1 cellular context compared by ENCODE assay signal in the genomic region with DNA sequence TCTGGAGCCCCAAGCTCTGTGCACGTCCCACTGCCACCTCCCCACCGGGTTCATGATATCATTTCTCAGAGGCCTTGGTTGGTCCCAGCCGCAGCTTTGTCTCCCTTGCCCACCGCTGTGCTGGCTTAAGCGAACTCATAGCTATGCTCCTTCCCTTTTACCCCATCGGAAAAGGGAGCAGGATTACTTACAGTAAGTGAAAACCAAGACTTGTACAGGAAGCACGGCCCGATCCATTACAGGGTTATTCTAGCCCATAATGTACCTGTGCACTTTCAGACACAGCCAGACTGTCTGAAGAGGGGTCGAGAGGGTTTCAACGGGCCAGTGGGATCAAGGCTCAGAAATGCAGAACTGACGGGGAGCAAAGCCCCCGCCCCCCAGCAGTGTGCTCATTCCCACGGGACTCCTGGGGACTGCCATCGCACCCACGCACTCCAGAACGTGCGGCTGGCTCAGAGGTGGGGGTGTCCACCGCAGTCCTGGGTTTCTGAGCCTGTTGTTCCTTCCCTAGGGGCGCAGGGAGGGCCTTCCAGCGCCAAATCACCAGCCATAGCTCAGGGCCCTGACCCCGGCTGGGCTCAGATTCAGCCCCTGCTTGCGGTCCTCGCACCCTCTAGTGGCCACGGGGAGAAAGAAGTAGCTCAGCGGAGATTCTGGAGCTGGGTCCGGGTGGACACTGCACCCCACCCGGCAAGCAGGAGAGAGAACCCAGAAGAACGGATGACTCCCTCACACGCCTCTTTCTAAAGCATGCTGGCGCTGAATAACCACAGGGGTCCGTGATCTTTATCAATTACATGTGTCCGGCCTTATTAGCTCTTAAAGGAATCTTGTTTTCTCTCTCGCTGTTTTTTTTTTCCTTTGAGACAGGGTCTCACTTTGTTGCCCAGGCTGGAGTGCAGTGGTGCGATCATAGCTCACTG.
TF ChIP-seq lines count a peak whose summit lies in the region.

No MANE protein-coding gene starts in this region.

TF ChIP-seq in HepG2, 621 proteins besides CTCF, POLR2A, EP300 and RAD21 (continued from another document and continues in another):
- TF ChIP-seq, protein P1, sequence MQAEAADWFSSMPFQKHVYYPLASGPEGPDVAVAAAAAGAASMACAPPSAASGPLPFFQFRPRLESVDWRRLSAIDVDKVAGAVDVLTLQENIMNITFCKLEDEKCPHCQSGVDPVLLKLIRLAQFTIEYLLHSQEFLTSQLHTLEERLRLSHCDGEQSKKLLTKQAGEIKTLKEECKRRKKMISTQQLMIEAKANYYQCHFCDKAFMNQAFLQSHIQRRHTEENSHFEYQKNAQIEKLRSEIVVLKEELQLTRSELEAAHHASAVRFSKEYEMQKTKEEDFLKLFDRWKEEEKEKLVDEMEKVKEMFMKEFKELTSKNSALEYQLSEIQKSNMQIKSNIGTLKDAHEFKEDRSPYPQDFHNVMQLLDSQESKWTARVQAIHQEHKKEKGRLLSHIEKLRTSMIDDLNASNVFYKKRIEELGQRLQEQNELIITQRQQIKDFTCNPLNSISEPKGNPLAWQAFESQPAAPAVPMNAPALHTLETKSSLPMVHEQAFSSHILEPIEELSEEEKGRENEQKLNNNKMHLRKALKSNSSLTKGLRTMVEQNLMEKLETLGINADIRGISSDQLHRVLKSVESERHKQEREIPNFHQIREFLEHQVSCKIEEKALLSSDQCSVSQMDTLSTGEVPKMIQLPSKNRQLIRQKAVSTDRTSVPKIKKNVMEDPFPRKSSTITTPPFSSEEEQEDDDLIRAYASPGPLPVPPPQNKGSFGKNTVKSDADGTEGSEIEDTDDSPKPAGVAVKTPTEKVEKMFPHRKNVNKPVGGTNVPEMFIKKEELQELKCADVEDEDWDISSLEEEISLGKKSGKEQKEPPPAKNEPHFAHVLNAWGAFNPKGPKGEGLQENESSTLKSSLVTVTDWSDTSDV (CRISPR knock-in tag; IDR thresholded peaks at IDR 0.05) = no peak; the same call in 1 of the 2 replicates
- TF ChIP-seq, protein P2, sequence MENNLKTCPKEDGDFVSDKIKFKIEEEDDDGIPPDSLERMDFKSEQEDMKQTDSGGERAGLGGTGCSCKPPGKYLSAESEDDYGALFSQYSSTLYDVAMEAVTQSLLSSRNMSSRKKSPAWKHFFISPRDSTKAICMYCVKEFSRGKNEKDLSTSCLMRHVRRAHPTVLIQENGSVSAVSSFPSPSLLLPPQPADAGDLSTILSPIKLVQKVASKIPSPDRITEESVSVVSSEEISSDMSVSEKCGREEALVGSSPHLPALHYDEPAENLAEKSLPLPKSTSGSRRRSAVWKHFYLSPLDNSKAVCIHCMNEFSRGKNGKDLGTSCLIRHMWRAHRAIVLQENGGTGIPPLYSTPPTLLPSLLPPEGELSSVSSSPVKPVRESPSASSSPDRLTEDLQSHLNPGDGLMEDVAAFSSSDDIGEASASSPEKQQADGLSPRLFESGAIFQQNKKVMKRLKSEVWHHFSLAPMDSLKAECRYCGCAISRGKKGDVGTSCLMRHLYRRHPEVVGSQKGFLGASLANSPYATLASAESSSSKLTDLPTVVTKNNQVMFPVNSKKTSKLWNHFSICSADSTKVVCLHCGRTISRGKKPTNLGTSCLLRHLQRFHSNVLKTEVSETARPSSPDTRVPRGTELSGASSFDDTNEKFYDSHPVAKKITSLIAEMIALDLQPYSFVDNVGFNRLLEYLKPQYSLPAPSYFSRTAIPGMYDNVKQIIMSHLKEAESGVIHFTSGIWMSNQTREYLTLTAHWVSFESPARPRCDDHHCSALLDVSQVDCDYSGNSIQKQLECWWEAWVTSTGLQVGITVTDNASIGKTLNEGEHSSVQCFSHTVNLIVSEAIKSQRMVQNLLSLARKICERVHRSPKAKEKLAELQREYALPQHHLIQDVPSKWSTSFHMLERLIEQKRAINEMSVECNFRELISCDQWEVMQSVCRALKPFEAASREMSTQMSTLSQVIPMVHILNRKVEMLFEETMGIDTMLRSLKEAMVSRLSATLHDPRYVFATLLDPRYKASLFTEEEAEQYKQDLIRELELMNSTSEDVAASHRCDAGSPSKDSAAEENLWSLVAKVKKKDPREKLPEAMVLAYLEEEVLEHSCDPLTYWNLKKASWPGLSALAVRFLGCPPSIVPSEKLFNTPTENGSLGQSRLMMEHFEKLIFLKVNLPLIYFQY (CRISPR knock-in tag; IDR thresholded peaks at IDR 0.05; ENCODE audit: borderline replicate concordance) = peak; percentile 77; the same call in 1 of the 2 replicates
- TF ChIP-seq GFI1 (CRISPR knock-in tag; IDR thresholded peaks at IDR 0.05; ENCODE audit: borderline replicate concordance) (peak; percentile 87), KLF9 (CRISPR knock-in tag; IDR thresholded peaks at IDR 0.05; ENCODE audit: low read depth) (no peak), U2AF2 (IDR thresholded peaks at IDR 0.05; ENCODE audit: low read depth, low read length) (no peak), FOXC1 (CRISPR knock-in tag; IDR thresholded peaks at IDR 0.05; ENCODE audit: borderline replicate concordance) (peak; percentile 89), NFIB (CRISPR knock-in tag; IDR thresholded peaks at IDR 0.05; ENCODE audit: borderline replicate concordance) (no peak), ZNF766 (CRISPR knock-in tag; IDR thresholded peaks at IDR 0.05; ENCODE audit: borderline replicate concordance) (peak; percentile 49; the same call in 1 of the 2 replicates), HOXD1 (CRISPR knock-in tag; IDR thresholded peaks at IDR 0.05) (peak; percentile 72), ZNF3 (CRISPR knock-in tag; IDR thresholded peaks at IDR 0.05) (no peak; the same call in 1 of the 2 replicates), ZNF557 (CRISPR knock-in tag; IDR thresholded peaks at IDR 0.05) (no peak), MZF1 (CRISPR knock-in tag; IDR thresholded peaks at IDR 0.05; ENCODE audit: borderline replicate concordance) (no peak; the same call in 1 of the 2 replicates), U2AF1 (optimal IDR thresholded peaks at IDR 0.05; ENCODE audit: low read depth, low read length) (no peak), ZNF746 (CRISPR knock-in tag; IDR thresholded peaks at IDR 0.05) (peak; percentile 53), FOXM1 (CRISPR knock-in tag; IDR thresholded peaks at IDR 0.05) (no peak), ELF1 (CRISPR knock-in tag; IDR thresholded peaks at IDR 0.05) (peak; percentile 42; the same call in 1 of the 2 replicates), ZBTB1 (CRISPR knock-in tag; IDR thresholded peaks at IDR 0.05; ENCODE audit: borderline replicate concordance) (no peak), KDM3A (CRISPR knock-in tag; IDR thresholded peaks at IDR 0.05; ENCODE audit: low read depth) (peak; percentile 94; the same call in 1 of the 2 replicates), TBP (CRISPR knock-in tag; IDR thresholded peaks at IDR 0.05) (no peak), HNRNPH1 (optimal IDR thresholded peaks at IDR 0.05; ENCODE audit: low read depth, low read length) (no peak), RXRB (CRISPR knock-in tag; IDR thresholded peaks at IDR 0.05; ENCODE audit: borderline replicate concordance) (peak; percentile 90)
- TF ChIP-seq, protein P3, sequence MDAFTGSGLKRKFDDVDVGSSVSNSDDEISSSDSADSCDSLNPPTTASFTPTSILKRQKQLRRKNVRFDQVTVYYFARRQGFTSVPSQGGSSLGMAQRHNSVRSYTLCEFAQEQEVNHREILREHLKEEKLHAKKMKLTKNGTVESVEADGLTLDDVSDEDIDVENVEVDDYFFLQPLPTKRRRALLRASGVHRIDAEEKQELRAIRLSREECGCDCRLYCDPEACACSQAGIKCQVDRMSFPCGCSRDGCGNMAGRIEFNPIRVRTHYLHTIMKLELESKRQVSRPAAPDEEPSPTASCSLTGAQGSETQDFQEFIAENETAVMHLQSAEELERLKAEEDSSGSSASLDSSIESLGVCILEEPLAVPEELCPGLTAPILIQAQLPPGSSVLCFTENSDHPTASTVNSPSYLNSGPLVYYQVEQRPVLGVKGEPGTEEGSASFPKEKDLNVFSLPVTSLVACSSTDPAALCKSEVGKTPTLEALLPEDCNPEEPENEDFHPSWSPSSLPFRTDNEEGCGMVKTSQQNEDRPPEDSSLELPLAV (CRISPR knock-in tag; conservative IDR thresholded peaks at IDR 0.05; ENCODE audit: low read depth) = no peak
- TF ChIP-seq, protein P4, sequence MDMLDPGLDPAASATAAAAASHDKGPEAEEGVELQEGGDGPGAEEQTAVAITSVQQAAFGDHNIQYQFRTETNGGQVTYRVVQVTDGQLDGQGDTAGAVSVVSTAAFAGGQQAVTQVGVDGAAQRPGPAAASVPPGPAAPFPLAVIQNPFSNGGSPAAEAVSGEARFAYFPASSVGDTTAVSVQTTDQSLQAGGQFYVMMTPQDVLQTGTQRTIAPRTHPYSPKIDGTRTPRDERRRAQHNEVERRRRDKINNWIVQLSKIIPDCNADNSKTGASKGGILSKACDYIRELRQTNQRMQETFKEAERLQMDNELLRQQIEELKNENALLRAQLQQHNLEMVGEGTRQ (IDR thresholded peaks at IDR 0.05; ENCODE audit: low read depth, low read length) = no peak
- TF ChIP-seq, protein P4 (CRISPR knock-in tag; IDR thresholded peaks at IDR 0.05; ENCODE audit: borderline replicate concordance) = no peak
- TF ChIP-seq, protein P5, sequence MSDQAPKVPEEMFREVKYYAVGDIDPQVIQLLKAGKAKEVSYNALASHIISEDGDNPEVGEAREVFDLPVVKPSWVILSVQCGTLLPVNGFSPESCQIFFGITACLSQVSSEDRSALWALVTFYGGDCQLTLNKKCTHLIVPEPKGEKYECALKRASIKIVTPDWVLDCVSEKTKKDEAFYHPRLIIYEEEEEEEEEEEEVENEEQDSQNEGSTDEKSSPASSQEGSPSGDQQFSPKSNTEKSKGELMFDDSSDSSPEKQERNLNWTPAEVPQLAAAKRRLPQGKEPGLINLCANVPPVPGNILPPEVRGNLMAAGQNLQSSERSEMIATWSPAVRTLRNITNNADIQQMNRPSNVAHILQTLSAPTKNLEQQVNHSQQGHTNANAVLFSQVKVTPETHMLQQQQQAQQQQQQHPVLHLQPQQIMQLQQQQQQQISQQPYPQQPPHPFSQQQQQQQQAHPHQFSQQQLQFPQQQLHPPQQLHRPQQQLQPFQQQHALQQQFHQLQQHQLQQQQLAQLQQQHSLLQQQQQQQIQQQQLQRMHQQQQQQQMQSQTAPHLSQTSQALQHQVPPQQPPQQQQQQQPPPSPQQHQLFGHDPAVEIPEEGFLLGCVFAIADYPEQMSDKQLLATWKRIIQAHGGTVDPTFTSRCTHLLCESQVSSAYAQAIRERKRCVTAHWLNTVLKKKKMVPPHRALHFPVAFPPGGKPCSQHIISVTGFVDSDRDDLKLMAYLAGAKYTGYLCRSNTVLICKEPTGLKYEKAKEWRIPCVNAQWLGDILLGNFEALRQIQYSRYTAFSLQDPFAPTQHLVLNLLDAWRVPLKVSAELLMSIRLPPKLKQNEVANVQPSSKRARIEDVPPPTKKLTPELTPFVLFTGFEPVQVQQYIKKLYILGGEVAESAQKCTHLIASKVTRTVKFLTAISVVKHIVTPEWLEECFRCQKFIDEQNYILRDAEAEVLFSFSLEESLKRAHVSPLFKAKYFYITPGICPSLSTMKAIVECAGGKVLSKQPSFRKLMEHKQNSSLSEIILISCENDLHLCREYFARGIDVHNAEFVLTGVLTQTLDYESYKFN (CRISPR knock-in tag; conservative IDR thresholded peaks at IDR 0.05) = peak; percentile 36; the same call in 1 of the 2 replicates
- TF ChIP-seq, protein P6, sequence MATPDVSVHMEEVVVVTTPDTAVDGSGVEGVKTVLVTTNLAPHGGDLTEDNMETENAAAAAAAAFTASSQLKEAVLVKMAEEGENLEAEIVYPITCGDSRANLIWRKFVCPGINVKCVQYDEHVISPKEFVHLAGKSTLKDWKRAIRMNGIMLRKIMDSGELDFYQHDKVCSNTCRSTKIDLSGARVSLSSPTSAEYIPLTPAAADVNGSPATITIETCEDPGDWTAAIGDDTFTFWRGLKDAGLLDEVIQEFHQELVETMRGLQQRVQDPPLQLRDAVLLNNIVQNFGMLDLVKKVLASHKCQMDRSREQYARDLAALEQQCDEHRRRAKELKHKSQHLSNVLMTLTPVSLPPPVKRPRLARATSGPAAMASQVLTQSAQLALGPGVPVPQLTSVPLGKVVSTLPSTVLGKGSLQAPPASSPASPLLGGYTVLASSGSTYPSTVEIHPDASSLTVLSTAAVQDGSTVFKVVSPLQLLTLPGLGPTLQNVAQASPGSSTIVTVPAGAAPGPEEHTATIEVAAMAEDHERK (CRISPR knock-in tag; IDR thresholded peaks at IDR 0.05; ENCODE audit: low read depth) = no peak
- TF ChIP-seq, protein P7, sequence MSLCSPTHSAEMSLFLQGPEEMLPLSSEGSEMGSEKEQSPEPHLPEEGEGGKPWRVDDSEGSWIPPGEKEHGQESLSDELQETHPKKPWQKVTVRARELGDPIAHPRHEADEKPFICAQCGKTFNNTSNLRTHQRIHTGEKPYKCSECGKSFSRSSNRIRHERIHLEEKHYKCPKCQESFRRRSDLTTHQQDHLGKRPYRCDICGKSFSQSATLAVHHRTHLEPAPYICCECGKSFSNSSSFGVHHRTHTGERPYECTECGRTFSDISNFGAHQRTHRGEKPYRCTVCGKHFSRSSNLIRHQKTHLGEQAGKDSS (CRISPR knock-in tag; IDR thresholded peaks at IDR 0.05; ENCODE audit: borderline replicate concordance, low read depth) = peak; percentile 92
- TF ChIP-seq, protein P8, sequence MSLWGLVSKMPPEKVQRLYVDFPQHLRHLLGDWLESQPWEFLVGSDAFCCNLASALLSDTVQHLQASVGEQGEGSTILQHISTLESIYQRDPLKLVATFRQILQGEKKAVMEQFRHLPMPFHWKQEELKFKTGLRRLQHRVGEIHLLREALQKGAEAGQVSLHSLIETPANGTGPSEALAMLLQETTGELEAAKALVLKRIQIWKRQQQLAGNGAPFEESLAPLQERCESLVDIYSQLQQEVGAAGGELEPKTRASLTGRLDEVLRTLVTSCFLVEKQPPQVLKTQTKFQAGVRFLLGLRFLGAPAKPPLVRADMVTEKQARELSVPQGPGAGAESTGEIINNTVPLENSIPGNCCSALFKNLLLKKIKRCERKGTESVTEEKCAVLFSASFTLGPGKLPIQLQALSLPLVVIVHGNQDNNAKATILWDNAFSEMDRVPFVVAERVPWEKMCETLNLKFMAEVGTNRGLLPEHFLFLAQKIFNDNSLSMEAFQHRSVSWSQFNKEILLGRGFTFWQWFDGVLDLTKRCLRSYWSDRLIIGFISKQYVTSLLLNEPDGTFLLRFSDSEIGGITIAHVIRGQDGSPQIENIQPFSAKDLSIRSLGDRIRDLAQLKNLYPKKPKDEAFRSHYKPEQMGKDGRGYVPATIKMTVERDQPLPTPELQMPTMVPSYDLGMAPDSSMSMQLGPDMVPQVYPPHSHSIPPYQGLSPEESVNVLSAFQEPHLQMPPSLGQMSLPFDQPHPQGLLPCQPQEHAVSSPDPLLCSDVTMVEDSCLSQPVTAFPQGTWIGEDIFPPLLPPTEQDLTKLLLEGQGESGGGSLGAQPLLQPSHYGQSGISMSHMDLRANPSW (CRISPR knock-in tag; IDR thresholded peaks at IDR 0.05; ENCODE audit: borderline replicate concordance) = no peak; the same call in 1 of the 2 replicates
- TF ChIP-seq, protein P9, sequence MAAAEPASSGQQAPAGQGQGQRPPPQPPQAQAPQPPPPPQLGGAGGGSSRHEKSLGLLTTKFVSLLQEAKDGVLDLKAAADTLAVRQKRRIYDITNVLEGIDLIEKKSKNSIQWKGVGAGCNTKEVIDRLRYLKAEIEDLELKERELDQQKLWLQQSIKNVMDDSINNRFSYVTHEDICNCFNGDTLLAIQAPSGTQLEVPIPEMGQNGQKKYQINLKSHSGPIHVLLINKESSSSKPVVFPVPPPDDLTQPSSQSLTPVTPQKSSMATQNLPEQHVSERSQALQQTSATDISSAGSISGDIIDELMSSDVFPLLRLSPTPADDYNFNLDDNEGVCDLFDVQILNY (CRISPR knock-in tag; conservative IDR thresholded peaks at IDR 0.05) = no peak
